Comparison of ENCODE assay signal across 19 cellular contexts in the genomic region with DNA sequence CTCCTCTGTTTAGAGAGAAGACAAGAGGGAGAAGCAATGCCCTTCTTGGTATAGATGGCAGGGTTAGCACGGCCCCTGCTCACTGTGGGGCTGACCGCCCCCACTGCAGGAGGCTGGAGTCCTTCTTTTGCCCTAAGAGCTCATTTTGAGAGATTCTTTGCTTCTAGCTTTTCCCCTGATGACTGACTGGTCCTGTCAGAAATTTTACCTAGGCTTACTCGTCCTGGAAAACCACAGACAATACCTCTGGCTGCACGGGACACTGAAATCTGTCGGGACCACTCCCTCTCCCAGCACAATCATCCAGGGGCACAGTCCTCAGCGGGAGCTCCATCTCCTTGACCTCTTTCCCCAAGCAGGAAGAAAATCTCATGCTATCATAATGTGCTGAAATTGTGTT.
DNase-seq lines count a peak whose midpoint lies in the region; ATAC-seq, FAIRE-seq and TF ChIP-seq lines count a peak whose summit lies in the region.
"Had no signal": no experiment of that assay in that cellular context is flagged by ENCODE, and none has a peak within 500 bp of the region (broad histone marks: within the 10 kb centered on the region; RNA-seq: fewer than 3 reads in every experiment).

No MANE protein-coding gene starts in this region.

- H3K9me3 Mint-ChIP-seq in endodermal cell (peaks cover 25% of the 10 kb centered on the region), osteocyte (ENCODE audit: unreplicated experiment) (peaks cover 5% of the 10 kb centered on the region), glutamatergic neuron (ENCODE audit: unreplicated experiment) (peaks cover 2% of the 10 kb centered on the region)
- H3K9me3 Mint-ChIP-seq: CD4-positive, alpha-beta T cell had no signal

- H3K36me3 Mint-ChIP-seq in endodermal cell (ENCODE audit: low read depth) (peaks cover 24% of the 10 kb centered on the region), osteocyte (ENCODE audit: unreplicated experiment) (no peaks in the 10 kb centered on the region), glutamatergic neuron (ENCODE audit: unreplicated experiment) (peaks cover 4% of the 10 kb centered on the region)

- H3K27me3 Mint-ChIP-seq in endodermal cell (ENCODE audit: insufficient read depth) (peaks cover 2% of the 10 kb centered on the region), osteocyte (ENCODE audit: unreplicated experiment) (no peaks in the 10 kb centered on the region), glutamatergic neuron (ENCODE audit: unreplicated experiment) (no peaks in the 10 kb centered on the region)

- H3K4me1 Mint-ChIP-seq in endodermal cell (peaks cover 42% of the 10 kb centered on the region), osteocyte (ENCODE audit: unreplicated experiment) (no peaks in the 10 kb centered on the region), glutamatergic neuron (ENCODE audit: low read depth, unreplicated experiment) (no peaks in the 10 kb centered on the region)

- no peak overlapping the region for H3K27ac Mint-ChIP-seq in endodermal cell
- no peak overlapping the region for H3K27ac Mint-ChIP-seq in osteocyte (ENCODE audit: unreplicated experiment)
- no peak overlapping the region for H3K27ac Mint-ChIP-seq in glutamatergic neuron (ENCODE audit: unreplicated experiment)
- H3K27ac Mint-ChIP-seq: B cell; CD4-positive, alpha-beta T cell; H9 had no signal

- H3K36me3 ChIP-seq in bronchial epithelial cell (ENCODE audit: control insufficient read depth, insufficient read depth, low read length), result no peaks in the 10 kb centered on the region
- H3K36me3 ChIP-seq in endodermal cell (ENCODE audit: control insufficient read depth, insufficient read depth, low read length), result peaks cover 40% of the 10 kb centered on the region

- TF ChIP-seq CTCF in bronchial epithelial cell (IDR thresholded peaks at IDR 0.05; ENCODE audit: insufficient read depth, low read length, severe bottlenecking) (no peak), endodermal cell (conservative IDR thresholded peaks at IDR 0.05) (no peak), osteocyte (IDR thresholded peaks at IDR 0.05) (no peak), glutamatergic neuron (IDR thresholded peaks at IDR 0.05; ENCODE audit: partially characterized antibody, unreplicated experiment) (no peak)

- peak overlapping the region; percentile 43 for H3K4me3 ChIP-seq in Jurkat, Clone E6-1 (ENCODE audit: low read length)
- H3K4me3 ChIP-seq in bronchial epithelial cell (ENCODE audit: low read depth, low read length) (no peak overlapping the region), endodermal cell (ENCODE audit: low read length) (peak overlapping the region; percentile 87)

- FAIRE-seq in bronchial epithelial cell (lab: Jason Lieb, UNC), result peak; percentile 23
- FAIRE-seq: A204.1, G401.6, GM12892, GM19239, HepG2, HTR-8/SVneo had no signal

- DNase-seq in Jurkat, Clone E6-1 (ENCODE audit: low read depth, low spot score), result no peak
- DNase-seq in bronchial epithelial cell (ENCODE audit: low read depth) (no peak), endodermal cell (no peak), osteocyte (ENCODE audit: extremely low spot score, unreplicated experiment) (peak; percentile 54), NCI-H524 treated with DMSO at 0.1 percent for 48 hours (lab: John Stamatoyannopoulos, UW) (no peak), glutamatergic neuron (no peak)
- DNase-seq: C1 segment of cervical spinal cord; CD4-positive, alpha-beta T cell; DMS79; EL; H9 had no signal

- peaks cover 25% of the 10 kb centered on the region for H3K9me3 ChIP-seq in endodermal cell (ENCODE audit: control insufficient read depth, low read length)

- peak overlapping the region; percentile 61 for H3K4me3 Mint-ChIP-seq in endodermal cell
- H3K4me3 Mint-ChIP-seq in osteocyte (ENCODE audit: unreplicated experiment), result no peak overlapping the region
- no peak overlapping the region for H3K4me3 Mint-ChIP-seq in glutamatergic neuron (ENCODE audit: unreplicated experiment)
- H3K4me3 Mint-ChIP-seq: B cell; CD4-positive, alpha-beta T cell; H9 had no signal

- H3K27me3 ChIP-seq in bronchial epithelial cell (ENCODE audit: control insufficient read depth, insufficient read depth, low read length) (no peaks in the 10 kb centered on the region), endodermal cell (ENCODE audit: control insufficient read depth, insufficient read depth, low read length, poor library complexity, severe bottlenecking) (no peaks in the 10 kb centered on the region)

- H3K27ac ChIP-seq in endodermal cell (ENCODE audit: low read depth, low read length), result no peak overlapping the region

- peak overlapping the region; percentile 52 for H3K9ac ChIP-seq in endodermal cell (ENCODE audit: extremely low read depth, low read length, poor library complexity, severe bottlenecking)

- no peak for ATAC-seq in HG03521 (IDR thresholded peaks at IDR 0.05; ENCODE audit: unreplicated experiment)
- ATAC-seq: HepG2 had no signal

- peaks cover 6% of the 10 kb centered on the region for H3K4me1 ChIP-seq in endodermal cell (ENCODE audit: control insufficient read depth, insufficient read depth, low read length)

- 85 to 89% methylated on average over 4 to 6 of the region's 6 CpGs for WGBS in endodermal cell (ENCODE audit: insufficient coverage in 1 of 2, insufficient read length in 1 of 2), 2 experiments
